In the genomic region with DNA sequence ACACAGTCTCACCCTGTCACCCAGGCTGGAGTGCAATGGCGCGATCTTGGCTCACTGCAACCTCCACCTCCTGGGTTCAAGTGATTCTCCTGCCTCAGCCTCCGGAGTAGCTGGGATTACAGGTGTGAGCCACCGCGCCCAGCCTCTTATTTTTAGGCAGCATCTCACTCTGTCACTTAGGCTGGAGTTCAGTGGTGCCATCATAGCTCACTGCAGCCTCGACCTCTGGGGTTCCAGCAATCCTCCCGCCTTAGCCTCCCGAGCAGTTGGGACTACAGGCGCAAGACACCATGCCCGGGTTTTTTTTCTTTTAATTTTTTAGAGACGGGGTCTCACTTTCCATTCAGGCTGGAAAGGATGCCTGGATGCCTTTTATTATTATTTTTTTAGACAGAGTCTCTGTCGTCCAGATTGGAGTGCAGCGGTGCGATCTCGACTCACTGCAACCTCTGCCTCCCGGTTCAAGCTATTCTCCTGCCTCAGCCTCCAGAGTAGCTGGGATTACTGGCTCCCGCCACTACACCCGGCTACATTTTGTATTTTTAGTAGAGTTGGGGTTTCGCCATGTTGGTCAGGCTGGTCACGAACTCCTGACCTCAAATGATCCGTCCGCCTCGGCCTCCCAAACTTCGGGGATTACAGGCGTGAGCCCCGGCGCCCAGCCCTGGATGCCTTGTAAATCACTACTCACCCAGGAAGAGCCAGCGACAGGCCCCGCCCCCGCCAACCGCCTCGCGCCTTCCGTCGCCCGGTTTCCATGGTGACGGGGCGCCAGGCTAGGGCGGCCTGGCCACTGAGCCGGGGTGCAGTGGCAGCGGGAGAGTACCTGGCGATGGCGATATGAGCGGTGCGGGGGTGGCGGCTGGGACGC, we compare ENCODE assay signal across 8 cellular contexts. TPM values are rescaled to one million over a fixed set of nuclear protein-coding genes. Genes with fewer than 3 reads are reported as not detected.
DNase-seq lines count a peak whose midpoint lies in the region; ATAC-seq and TF ChIP-seq lines count a peak whose summit lies in the region.
"Not testable (repeated sequence)": the region's sequence is repeated elsewhere in the genome, so short reads cannot be mapped to it uniquely, and the experiment has no call there.

CCDC74A (plus strand) TSS at position 758 of the 871 bp plus-strand sequence; CDS start at position 841, 83 bp downstream.

- H3K36me3 Mint-ChIP-seq in T-helper 2 cell treated with Interferon-gamma antibody and Interleukin-4, amounts not matched to agents 5 μg/mL and 100 μg/mL, for 36 hours (ENCODE audit: low read depth): not testable (repeated sequence)

- not testable (repeated sequence) for H3K27me3 Mint-ChIP-seq in T-helper 2 cell treated with Interferon-gamma antibody and Interleukin-4, amounts not matched to agents 5 μg/mL and 100 μg/mL, for 36 hours (ENCODE audit: low read depth)

- not testable (repeated sequence) for H3K4me1 ChIP-seq in adipocyte (ENCODE audit: control insufficient read depth, insufficient read depth, low read length); left ventricle myocardium inferior; upper lobe of right lung

- intact Hi-C loops in left ventricle myocardium inferior (cut with micrococcal nuclease); upper lobe of right lung (cut with DNase I): not testable (repeated sequence)

- H3K27ac Mint-ChIP-seq in T-helper 2 cell treated with Interferon-gamma antibody and Interleukin-4, amounts not matched to agents 5 μg/mL and 100 μg/mL, for 36 hours: peak within 1 kb of the TSS; percentile 75

- H3K4me1 Mint-ChIP-seq in T-helper 2 cell treated with Interferon-gamma antibody and Interleukin-4, amounts not matched to agents 5 μg/mL and 100 μg/mL, for 36 hours (ENCODE audit: low read depth): peaks cover 16% of the 10 kb centered on the region

- H3K4me3 Mint-ChIP-seq in T-helper 2 cell treated with Interferon-gamma antibody and Interleukin-4, amounts not matched to agents 5 μg/mL and 100 μg/mL, for 36 hours: peak within 1 kb of the TSS; percentile 89

- H3K36me3 ChIP-seq in adipocyte (ENCODE audit: control insufficient read depth, insufficient read depth, low read length, severe bottlenecking); left ventricle myocardium inferior; upper lobe of right lung: not testable (repeated sequence)

- H3K9ac ChIP-seq in adipocyte (ENCODE audit: low read length): peak within 1 kb of the TSS; percentile 39

- H3K4me3 ChIP-seq in adipocyte (ENCODE audit: low read length): peak within 1 kb of the TSS; percentile 69
- H3K4me3 ChIP-seq in left ventricle myocardium inferior: peak within 1 kb of the TSS; percentile 60
- peak within 1 kb of the TSS; percentile 39 for H3K4me3 ChIP-seq in upper lobe of right lung

- DNase-seq in NCI-H1694 treated with DMSO at 0.1 percent for 48 hours (lab: John Stamatoyannopoulos, UW) (peak; percentile 8), adipocyte (ENCODE audit: low read depth) (peak; percentile 73), left ventricle myocardium inferior (peak; percentile 69), renal cortical epithelial cell (ENCODE audit: low read depth) (peak; percentile 18), upper lobe of right lung (peak; percentile 90)
- peak; percentile 86 for DNase-seq in T-helper 2 cell treated with Interferon-gamma antibody and Interleukin-4, amounts not matched to agents 5 μg/mL and 100 μg/mL, for 36 hours (ENCODE audit: low spot score)

- TF ChIP-seq CTCF in left ventricle myocardium inferior (IDR thresholded peaks at IDR 0.05; ENCODE audit: borderline replicate concordance); upper lobe of right lung (IDR thresholded peaks at IDR 0.05): not testable (repeated sequence)

- not testable (repeated sequence) for H3K9me3 ChIP-seq in adipocyte (ENCODE audit: control insufficient read depth, low read length); left ventricle myocardium inferior (replicated peaks); upper lobe of right lung

- not testable (repeated sequence) for H3K27me3 ChIP-seq in adipocyte (replicated peaks; ENCODE audit: control insufficient read depth, insufficient read depth, low read length); left ventricle myocardium inferior (ENCODE audit: low read depth); upper lobe of right lung

- H3K27ac ChIP-seq in left ventricle myocardium inferior (replicated peaks); upper lobe of right lung: not testable (repeated sequence)

- ATAC-seq in GM18520 (IDR thresholded peaks at IDR 0.05; ENCODE audit: unreplicated experiment): peak; percentile 83
- ATAC-seq in HG02981 (IDR thresholded peaks at IDR 0.05; ENCODE audit: unreplicated experiment): peak; percentile 89
- peak; percentile 91 for ATAC-seq in upper lobe of right lung

- H3K9me3 Mint-ChIP-seq in T-helper 2 cell treated with Interferon-gamma antibody and Interleukin-4, amounts not matched to agents 5 μg/mL and 100 μg/mL, for 36 hours: not testable (repeated sequence)

RNA-seq across cellular contexts. Expression of gene CCDC74A, which starts in this region (rescaled TPM):
- total RNA-seq in left ventricle myocardium inferior (1.1 TPM), renal cortical epithelial cell (1.6 and 9.1 TPM in 2 replicates), upper lobe of right lung (1.2 TPM)

Comparison
In these comparisons a context has a peak if more than half of its experiments do, and no peak if none do; other contexts are left out.
1. DNase-seq: peak in every context shown above with its lines; median percentile 90 in upper lobe of right lung; 86 in T-helper 2 cell treated with Interferon-gamma antibody and Interleukin-4, amounts not matched to agents 5 μg/mL and 100 μg/mL, for 36 hours; 73 in adipocyte; 69 in left ventricle myocardium inferior; 18 in renal cortical epithelial cell; 8 in NCI-H1694 treated with DMSO at 0.1 percent for 48 hours.